9 cellular contexts compared by ENCODE assay signal in genomic region chr3:101938262-101938847, GRCh38.
DNase-seq lines count a peak whose midpoint lies in the region; ATAC-seq and TF ChIP-seq lines count a peak whose summit lies in the region.
"Had no signal": no experiment of that assay in that cellular context is flagged by ENCODE, and none has a peak within 500 bp of the region (broad histone marks: within the 10 kb centered on the region; RNA-seq: fewer than 3 reads in every experiment).

No MANE protein-coding gene starts in this region.

- intact Hi-C loops in natural killer cell (cut with micrococcal nuclease) = loop anchor here (5.0 kb wide), 1 partner anchor 86 kb away; no protein-coding TSS in a partner anchor

- peak; percentile 44 for ATAC-seq in activated CD8-positive, alpha-beta memory T cell treated with anti-CD3 and anti-CD28 coated beads, Interleukin-2, amount 10 ng/mL, durations not matched to agents 7 days and 5 days
- ATAC-seq in HG03095 (IDR thresholded peaks at IDR 0.05; ENCODE audit: unreplicated experiment) (peak; percentile 32), natural killer cell (no peak)
- ATAC-seq in stimulated activated naive B cell treated with anti-CD40 and anti-IgM and Interleukin-4, amounts not matched to agents 10 μg/mL and 1 μg/mL and 100 μg/mL, for 72 hours (replicated peaks) = peak; percentile 66 to 69

- peaks cover 30% of the 10 kb centered on the region for H3K27me3 Mint-ChIP-seq in activated CD8-positive, alpha-beta memory T cell treated with anti-CD3 and anti-CD28 coated beads, Interleukin-2, amount 10 ng/mL, durations not matched to agents 7 days and 5 days
- H3K27me3 Mint-ChIP-seq in stimulated activated naive B cell treated with anti-CD40 and anti-IgM and Interleukin-4, amounts not matched to agents 10 μg/mL and 1 μg/mL and 100 μg/mL, for 72 hours = no peaks in the 10 kb centered on the region
- no peaks in the 10 kb centered on the region for H3K27me3 Mint-ChIP-seq in natural killer cell (ENCODE audit: low read depth in 2 of 2)

- no peak for DNase-seq in activated CD8-positive, alpha-beta memory T cell treated with anti-CD3 and anti-CD28 coated beads, Interleukin-2, amount 10 ng/mL, durations not matched to agents 7 days and 5 days
- no peak for DNase-seq in activated CD8-positive, alpha-beta memory T cell treated with anti-CD3 and anti-CD28 coated beads, Interleukin-2, amount 50 U/mL, for 48 hours
- DNase-seq in SIG-M5 treated with dmso at 0.1 percent for 504 hours (lab: John Stamatoyannopoulos, UW; ENCODE audit: unreplicated experiment) = peak; percentile 97
- DNase-seq in stimulated activated naive B cell treated with anti-CD40 and anti-IgM and Interleukin-4, amounts not matched to agents 10 μg/mL and 1 μg/mL and 100 μg/mL, for 72 hours = peak; percentile 27
- DNase-seq in natural killer cell = no peak
- DNase-seq in dermis blood vessel endothelial cell = no peak
- DNase-seq in DMS53 (lab: John Stamatoyannopoulos, UW) = no peak
- DNase-seq: activated CD4-positive, CD25-positive, alpha-beta regulatory T cell treated with anti-CD3 and anti-CD28 coated beads, Interleukin-2, amount 50 U/mL, for 72 hours had no signal

- CTCF ChIA-PET in activated CD8-positive, alpha-beta memory T cell treated with anti-CD3 and anti-CD28 coated beads, Interleukin-2, amount 10 ng/mL, durations not matched to agents 7 days and 5 days (lab: Charles Lee) = no interaction called here

- H3K4me3 Mint-ChIP-seq in activated CD8-positive, alpha-beta memory T cell treated with anti-CD3 and anti-CD28 coated beads, Interleukin-2, amount 10 ng/mL, durations not matched to agents 7 days and 5 days = no peak overlapping the region
- no peak overlapping the region for H3K4me3 Mint-ChIP-seq in stimulated activated naive B cell treated with anti-CD40 and anti-IgM and Interleukin-4, amounts not matched to agents 10 μg/mL and 1 μg/mL and 100 μg/mL, for 72 hours
- no peak overlapping the region for H3K4me3 Mint-ChIP-seq in natural killer cell

- H3K36me3 Mint-ChIP-seq in activated CD8-positive, alpha-beta memory T cell treated with anti-CD3 and anti-CD28 coated beads, Interleukin-2, amount 10 ng/mL, durations not matched to agents 7 days and 5 days = peaks cover 13% of the 10 kb centered on the region
- H3K36me3 Mint-ChIP-seq in stimulated activated naive B cell treated with anti-CD40 and anti-IgM and Interleukin-4, amounts not matched to agents 10 μg/mL and 1 μg/mL and 100 μg/mL, for 72 hours = peaks cover 5% of the 10 kb centered on the region in 2 donors
- no peaks in the 10 kb centered on the region for H3K36me3 Mint-ChIP-seq in natural killer cell

- H3K4me1 Mint-ChIP-seq in activated CD8-positive, alpha-beta memory T cell treated with anti-CD3 and anti-CD28 coated beads, Interleukin-2, amount 10 ng/mL, durations not matched to agents 7 days and 5 days = peaks cover 35% of the 10 kb centered on the region
- H3K4me1 Mint-ChIP-seq in stimulated activated naive B cell treated with anti-CD40 and anti-IgM and Interleukin-4, amounts not matched to agents 10 μg/mL and 1 μg/mL and 100 μg/mL, for 72 hours = peaks cover 22 to 39% of the 10 kb centered on the region in 2 donors
- peaks cover 13 to 14% of the 10 kb centered on the region in 2 donors for H3K4me1 Mint-ChIP-seq in natural killer cell

- H3K27ac Mint-ChIP-seq in activated CD8-positive, alpha-beta memory T cell treated with anti-CD3 and anti-CD28 coated beads, Interleukin-2, amount 10 ng/mL, durations not matched to agents 7 days and 5 days = no peak overlapping the region
- no peak overlapping the region for H3K27ac Mint-ChIP-seq in stimulated activated naive B cell treated with anti-CD40 and anti-IgM and Interleukin-4, amounts not matched to agents 10 μg/mL and 1 μg/mL and 100 μg/mL, for 72 hours
- no peak overlapping the region for H3K27ac Mint-ChIP-seq in natural killer cell

- peaks cover 2% of the 10 kb centered on the region for H3K9me3 Mint-ChIP-seq in activated CD8-positive, alpha-beta memory T cell treated with anti-CD3 and anti-CD28 coated beads, Interleukin-2, amount 10 ng/mL, durations not matched to agents 7 days and 5 days (ENCODE audit: low read depth)
- peaks cover 3% of the 10 kb centered on the region in 2 donors for H3K9me3 Mint-ChIP-seq in stimulated activated naive B cell treated with anti-CD40 and anti-IgM and Interleukin-4, amounts not matched to agents 10 μg/mL and 1 μg/mL and 100 μg/mL, for 72 hours
- H3K9me3 Mint-ChIP-seq in natural killer cell = no peaks in the 10 kb centered on the region

- TF ChIP-seq CTCF in natural killer cell (IDR thresholded peaks at IDR 0.05) = no peak

Comparison
In these comparisons a context has a peak if more than half of its experiments do, and no peak if none do; other contexts are left out.
1. ATAC-seq: peak in activated CD8-positive, alpha-beta memory T cell treated with anti-CD3 and anti-CD28 coated beads, Interleukin-2, amount 10 ng/mL, durations not matched to agents 7 days and 5 days (single experiment), HG03095 (single experiment) and stimulated activated naive B cell treated with anti-CD40 and anti-IgM and Interleukin-4, amounts not matched to agents 10 μg/mL and 1 μg/mL and 100 μg/mL, for 72 hours (2 of 2); none in natural killer cell (0 of 3).
2. DNase-seq: peak in SIG-M5 treated with dmso at 0.1 percent for 504 hours (single experiment) and stimulated activated naive B cell treated with anti-CD40 and anti-IgM and Interleukin-4, amounts not matched to agents 10 μg/mL and 1 μg/mL and 100 μg/mL, for 72 hours (single experiment); none in activated CD8-positive, alpha-beta memory T cell treated with anti-CD3 and anti-CD28 coated beads, Interleukin-2, amount 10 ng/mL, durations not matched to agents 7 days and 5 days (single experiment), activated CD8-positive, alpha-beta memory T cell treated with anti-CD3 and anti-CD28 coated beads, Interleukin-2, amount 50 U/mL, for 48 hours (single experiment), natural killer cell (single experiment), dermis blood vessel endothelial cell (single experiment) and DMS53 (single experiment).